26 cellular contexts compared by ENCODE assay signal in genomic region chr18:35603528-35603927, GRCh38. TPM values are rescaled to one million over a fixed set of nuclear protein-coding genes. Genes with fewer than 3 reads are reported as not detected.
DNase-seq lines count a peak whose midpoint lies in the region; ATAC-seq and TF ChIP-seq lines count a peak whose summit lies in the region.
"Had no signal": no experiment of that assay in that cellular context is flagged by ENCODE, and none has a peak within 500 bp of the region (broad histone marks: within the 10 kb centered on the region; RNA-seq: fewer than 3 reads in every experiment).

No MANE protein-coding gene starts in this region.

- peaks cover 52% of the 10 kb centered on the region for H3K36me3 ChIP-seq in Karpas-422 (ENCODE audit: insufficient read depth, low read length)
- no peaks in the 10 kb centered on the region for H3K36me3 ChIP-seq in liver (ENCODE audit: control insufficient read depth in 4 of 4, insufficient read depth in 3 of 4, low read depth in 1 of 4, low read length in 3 of 4)
- H3K36me3 ChIP-seq: BE2C had no signal

- H3K79me2 ChIP-seq in Karpas-422 (ENCODE audit: low read length) = peaks cover 100% of the 10 kb centered on the region

- H3K27me3 ChIP-seq in Karpas-422 (ENCODE audit: low read length) (no peaks in the 10 kb centered on the region), liver (ENCODE audit: control insufficient read depth in 4 of 4, insufficient read depth in 4 of 4, low read length in 3 of 4) (no peaks in the 10 kb centered on the region)
- H3K27me3 ChIP-seq: BE2C, BLaER1 had no signal

- H3K4me3 Mint-ChIP-seq in stimulated activated effector memory CD8-positive, alpha-beta T cell treated with anti-CD3 and anti-CD28 coated beads, Interleukin-12 subunit alpha, Interleukin-12 subunit beta, amount 100 ng/mL, for 72 hours = no peak overlapping the region
- H3K4me3 Mint-ChIP-seq in activated CD4-positive, alpha-beta memory T cell treated with anti-CD3 and anti-CD28 coated beads for 36 hours = no peak overlapping the region
- H3K4me3 Mint-ChIP-seq: CD14-positive monocyte; CD4-positive, CD25-positive, alpha-beta regulatory T cell; CD8-positive, alpha-beta memory T cell had no signal

- no peaks in the 10 kb centered on the region for H3K9me2 ChIP-seq in Karpas-422 (replicated peaks; ENCODE audit: insufficient read depth, low read length)

- H3K36me3 Mint-ChIP-seq in stimulated activated effector memory CD8-positive, alpha-beta T cell treated with anti-CD3 and anti-CD28 coated beads, Interleukin-12 subunit alpha, Interleukin-12 subunit beta, amount 100 ng/mL, for 72 hours = no peaks in the 10 kb centered on the region
- H3K36me3 Mint-ChIP-seq in activated CD4-positive, alpha-beta memory T cell treated with anti-CD3 and anti-CD28 coated beads for 36 hours = peaks cover 27% of the 10 kb centered on the region

- H3K4me1 ChIP-seq in Karpas-422 (ENCODE audit: low read length) (peaks cover 51% of the 10 kb centered on the region), liver (ENCODE audit: control insufficient read depth in 4 of 4, insufficient read depth in 4 of 4, low read length in 3 of 4) (peaks cover 0 to 2% (median 0%) of the 10 kb centered on the region in 4 donors)
- H3K4me1 ChIP-seq: BE2C, BLaER1 had no signal

- H3K9me3 Mint-ChIP-seq in stimulated activated effector memory CD8-positive, alpha-beta T cell treated with anti-CD3 and anti-CD28 coated beads, Interleukin-12 subunit alpha, Interleukin-12 subunit beta, amount 100 ng/mL, for 72 hours = peaks cover 13% of the 10 kb centered on the region
- peaks cover 44% of the 10 kb centered on the region for H3K9me3 Mint-ChIP-seq in activated CD4-positive, alpha-beta memory T cell treated with anti-CD3 and anti-CD28 coated beads for 36 hours

- H2AFZ ChIP-seq in Karpas-422 (ENCODE audit: low read length) = no peak overlapping the region

- no peak for TF ChIP-seq RAD21 in liver (IDR thresholded peaks at IDR 0.05)

- intact Hi-C loops in activated CD4-positive, alpha-beta memory T cell treated with anti-CD3 and anti-CD28 coated beads for 36 hours (cut with micrococcal nuclease) = no loop called here

- DNase-seq in Karpas-422 (no peak), left lobe of liver (ENCODE audit: low spot score) (no peak), HK-2 (ENCODE audit: unreplicated experiment) (no peak)
- DNase-seq in stimulated activated effector memory CD8-positive, alpha-beta T cell treated with anti-CD3 and anti-CD28 coated beads, Interleukin-12 subunit alpha, Interleukin-12 subunit beta, amount 100 ng/mL, for 72 hours (ENCODE audit: low spot score in 2 of 2) = no peak
- no peak for DNase-seq in activated CD4-positive, alpha-beta memory T cell treated with anti-CD3 and anti-CD28 coated beads for 36 hours
- DNase-seq: 8988T; ACHN; BE2C; C1 segment of cervical spinal cord; CD4-positive, alpha-beta memory T cell; CD4-positive, CD25-positive, alpha-beta regulatory T cell; CD8-positive, alpha-beta memory T cell; COR-L47; DMS 273 treated with DMSO at 0.1 percent for 48 hours; DMS153; DMS53; DMS79; DND-41; EL; GDM1 had no signal

- H3K27ac ChIP-seq in Karpas-422 (ENCODE audit: low read length) (peak overlapping the region; percentile 88), liver (ENCODE audit: low read depth in 1 of 2, low read length in 2 of 2) (no peak overlapping the region)
- H3K27ac ChIP-seq: BLaER1 had no signal

- CTCF ChIA-PET in activated CD4-positive, alpha-beta memory T cell treated with anti-CD3 and anti-CD28 coated beads for 36 hours (lab: Charles Lee) = no interaction called here

- peaks cover 53% of the 10 kb centered on the region for H3K4me1 Mint-ChIP-seq in stimulated activated effector memory CD8-positive, alpha-beta T cell treated with anti-CD3 and anti-CD28 coated beads, Interleukin-12 subunit alpha, Interleukin-12 subunit beta, amount 100 ng/mL, for 72 hours
- peaks cover 24% of the 10 kb centered on the region for H3K4me1 Mint-ChIP-seq in activated CD4-positive, alpha-beta memory T cell treated with anti-CD3 and anti-CD28 coated beads for 36 hours (ENCODE audit: low read depth)

- ATAC-seq in left lobe of liver (peak; percentile 50), GM19467 (IDR thresholded peaks at IDR 0.05; ENCODE audit: unreplicated experiment) (no peak), GM18868 (IDR thresholded peaks at IDR 0.05; ENCODE audit: unreplicated experiment) (no peak)
- ATAC-seq in stimulated activated effector memory CD8-positive, alpha-beta T cell treated with anti-CD3 and anti-CD28 coated beads, Interleukin-12 subunit alpha, Interleukin-12 subunit beta, amount 100 ng/mL, for 72 hours = no peak
- ATAC-seq: GM12878 had no signal

- 62% methylated on average over 3 of the region's 3 CpGs for WGBS in liver

- H3K4me3 ChIP-seq in Karpas-422 (ENCODE audit: low read length) = no peak overlapping the region
- H3K4me3 ChIP-seq in liver (ENCODE audit: low read depth in 1 of 3, low read length in 3 of 3) = no peak overlapping the region
- H3K4me3 ChIP-seq: BLaER1, GM12878 had no signal

- peaks cover 14% of the 10 kb centered on the region for H4K20me1 ChIP-seq in Karpas-422 (ENCODE audit: insufficient read depth, low read depth, low read length)

- TF ChIP-seq CTCF in liver (IDR thresholded peaks at IDR 0.05; ENCODE audit: low read depth, low read length, missing input control) = no peak

- POLR2A ChIA-PET in activated CD4-positive, alpha-beta memory T cell treated with anti-CD3 and anti-CD28 coated beads for 36 hours (lab: Charles Lee) = no interaction called here

- no peaks in the 10 kb centered on the region for H3K27me3 Mint-ChIP-seq in activated CD4-positive, alpha-beta memory T cell treated with anti-CD3 and anti-CD28 coated beads for 36 hours
- H3K27me3 Mint-ChIP-seq: CD4-positive, alpha-beta memory T cell; CD4-positive, CD25-positive, alpha-beta regulatory T cell; CD8-positive, alpha-beta memory T cell had no signal

- peak overlapping the region; percentile 10 for H3K27ac Mint-ChIP-seq in stimulated activated effector memory CD8-positive, alpha-beta T cell treated with anti-CD3 and anti-CD28 coated beads, Interleukin-12 subunit alpha, Interleukin-12 subunit beta, amount 100 ng/mL, for 72 hours
- no peak overlapping the region for H3K27ac Mint-ChIP-seq in activated CD4-positive, alpha-beta memory T cell treated with anti-CD3 and anti-CD28 coated beads for 36 hours
- H3K27ac Mint-ChIP-seq: CD4-positive, alpha-beta memory T cell; CD4-positive, CD25-positive, alpha-beta regulatory T cell; CD8-positive, alpha-beta memory T cell had no signal

- peaks cover 32% of the 10 kb centered on the region for H3K9me3 ChIP-seq in Karpas-422 (ENCODE audit: low read length)
- H3K9me3 ChIP-seq in liver (ENCODE audit: control insufficient read depth in 4 of 4, low read length in 3 of 4) = peaks cover 0 to 4% (median 0%) of the 10 kb centered on the region in 4 donors
- H3K9me3 ChIP-seq: BE2C had no signal

- no peak overlapping the region for H3K4me2 ChIP-seq in Karpas-422 (ENCODE audit: low read depth, low read length, poor library complexity, severe bottlenecking)
- H3K4me2 ChIP-seq: BLaER1 had no signal

- H3K9ac ChIP-seq in Karpas-422 (ENCODE audit: low read length) (no peak overlapping the region), liver (ENCODE audit: low read depth in 1 of 2, low read length in 2 of 2) (no peak overlapping the region)
- H3K9ac ChIP-seq: BLaER1 had no signal

TF ChIP-seq in liver, 16 proteins besides CTCF, POLR2A, EP300 and RAD21:
- peak; percentile 18 to 53 for TF ChIP-seq HNF4A (conservative IDR thresholded peaks at IDR 0.05)
- TF ChIP-seq JUND (IDR thresholded peaks at IDR 0.05) = no peak
- no peak for TF ChIP-seq EGR1 (IDR thresholded peaks at IDR 0.05; ENCODE audit: low read depth in 2 of 2)

RNA-seq across cellular contexts. Expression of gene GALNT1, which starts 22.0 kb away (rescaled TPM):
- total RNA-seq in Karpas-422 (2014; rRNA removed; shearing (Covaris generic); ENCODE audit: low replicate concordance) = 172 and 259 TPM in 2 replicates
- 34.8 TPM for total RNA-seq in left lobe of liver
- 10 to 100 TPM; 28.2 to 42.2 TPM for total RNA-seq in liver
- polyA plus RNA-seq in liver = 10 to 100 TPM; 13.9 to 24.8 TPM
- 10 to 100 TPM; 37.2 to 38.2 TPM for total RNA-seq in activated CD4-positive, alpha-beta memory T cell treated with anti-CD3 and anti-CD28 coated beads for 36 hours
